Comparison of ENCODE assay signal across 8 cellular contexts in the genomic region with DNA sequence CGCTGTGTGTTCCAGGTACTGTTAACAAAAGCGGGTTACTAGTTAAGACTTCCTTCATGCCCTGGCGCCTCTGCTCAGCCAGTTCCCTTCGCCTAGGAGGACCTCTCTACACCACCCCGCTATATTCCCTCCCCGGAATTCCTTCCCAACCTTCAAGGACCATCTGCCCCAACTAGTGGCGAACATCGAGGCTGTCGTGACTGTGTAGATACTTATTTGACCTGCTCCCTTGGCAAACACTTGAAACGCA. TPM values are rescaled to one million over a fixed set of nuclear protein-coding genes. Genes with fewer than 3 reads are reported as not detected.
DNase-seq lines count a peak whose midpoint lies in the region; ATAC-seq, FAIRE-seq and TF ChIP-seq lines count a peak whose summit lies in the region.

No MANE protein-coding gene starts in this region.

- peaks cover 8% of the 10 kb centered on the region for H3K4me1 ChIP-seq in GM12878 (ENCODE audit: control insufficient read depth, insufficient read depth, low read length)

- no peak for TF ChIP-seq POLR2A in GM12878 (IDR thresholded peaks at IDR 0.05; ENCODE audit: low read depth, low read length)

- intact Hi-C loops in GM12878 (cut with micrococcal nuclease; ENCODE audit: unreplicated experiment), result loop anchor here (10.0 kb wide), 1 partner anchor 67 kb away; no protein-coding TSS in a partner anchor

- no peaks in the 10 kb centered on the region for H3K9me3 ChIP-seq in GM12878 (replicated peaks; ENCODE audit: control insufficient read depth, insufficient read depth, low read length)

- SMC1A ChIA-PET in GM12878 (lab: Charles Lee; ENCODE audit: uncharacterized antibody, unreplicated experiment), result no interaction called here

- no peaks in the 10 kb centered on the region for H4K20me1 ChIP-seq in GM12878 (ENCODE audit: control insufficient read depth, insufficient read depth)

- RAD21 ChIA-PET in GM12878 (lab: Charles Lee; ENCODE audit: unreplicated experiment), result no interaction called here

- peak overlapping the region; percentile 92 for H3K4me3 ChIP-seq in GM12878

- H3K27ac ChIP-seq in GM12878 (ENCODE audit: control insufficient read depth, insufficient read depth) (peak overlapping the region; percentile 86), temporal lobe (ENCODE audit: low read depth, low read length) (peak overlapping the region; percentile 85)

- H2AFZ ChIP-seq in GM12878 (ENCODE audit: control insufficient read depth, low read depth, low read length), result peak overlapping the region; percentile 86

- POLR2A ChIA-PET in GM12878 (lab: Charles Lee), result no interaction called here

- peak overlapping the region; percentile 93 for H3K9ac ChIP-seq in GM12878 (ENCODE audit: control insufficient read depth, insufficient read depth, low read length)

- TF ChIP-seq CTCF in GM12878 (IDR thresholded peaks at IDR 0.05 in 2 of 3, conservative IDR thresholded peaks at IDR 0.05 in 1 of 3; ENCODE audit: control insufficient read depth in 2 of 3, extremely low read depth in 1 of 3, insufficient read depth in 1 of 3, low read depth in 3 of 3, low read length in 3 of 3), result no peak

- no peak for TF ChIP-seq RAD21 in Ishikawa (IDR thresholded peaks at IDR 0.05; ENCODE audit: low read depth)
- TF ChIP-seq RAD21 in GM12878 (IDR thresholded peaks at IDR 0.05; ENCODE audit: insufficient read depth, low read depth, low read length), result no peak

- H3K27me3 ChIP-seq in GM12878 (replicated peaks in 1 of 2; ENCODE audit: control insufficient read depth in 2 of 2, insufficient read depth in 2 of 2, low read length in 1 of 2), result no peaks in the 10 kb centered on the region

- H3K36me3 ChIP-seq in GM12878 (ENCODE audit: control insufficient read depth in 2 of 2, insufficient read depth in 2 of 2, low read length in 1 of 2), result no peaks in the 10 kb centered on the region

- no TSS peak for BruUV-seq in GM12878 (replicated peaks; lab: Mats Ljungman, UMichigan)

- TF ChIP-seq EP300 in Ishikawa (IDR thresholded peaks at IDR 0.05; ENCODE audit: borderline replicate concordance) (0 out of 2 replicates have a peak, but pooled peaks have one; percentile 33), GM12878 (IDR thresholded peaks at IDR 0.05; ENCODE audit: borderline replicate concordance in 1 of 2, control insufficient read depth in 1 of 2, low read depth in 2 of 2, low read length in 2 of 2) (no peak)

- ATAC-seq in GM21447 (IDR thresholded peaks at IDR 0.05; ENCODE audit: unreplicated experiment) (peak; percentile 34), GM12878 (peak; percentile 33)

- CTCF ChIA-PET in GM12878 (lab: Yijun Ruan, JAX), result interaction anchor here (1.7 kb wide), 1 partner anchor 466 kb away, joined by 4 read pairs; no protein-coding TSS in a partner anchor

- in situ Hi-C loops in GM12878 (cut with MboI), result loop anchor here (25.0 kb wide), 1 partner anchor 1799 kb away; a partner anchor contains a TSS

- peaks cover 19% of the 10 kb centered on the region for H3K79me2 ChIP-seq in GM12878 (ENCODE audit: control insufficient read depth, insufficient read depth, low read length)

- WGBS in GM12878 (ENCODE audit: insufficient coverage, insufficient replicate concordance, low lambda C conversion rate, missing lambda C conversion rate), result under 1% methylated on average over 10 of the region's 10 CpGs

- peak overlapping the region; percentile 85 for H3K4me2 ChIP-seq in GM12878 (ENCODE audit: control insufficient read depth, insufficient read depth)

- FAIRE-seq in GM12878 (lab: Jason Lieb, UNC), result peak; percentile 23

- peak; percentile 72 for DNase-seq in NCI-H1092 (lab: John Stamatoyannopoulos, UW)
- DNase-seq in NCI-H1092 treated with DMSO at 0.1 percent for 48 hours (lab: John Stamatoyannopoulos, UW), result no peak
- no peak for DNase-seq in GM12878 (ENCODE audit: low read depth, low spot score)
- DNase-seq in kidney glomerular epithelial cell (lab: John Stamatoyannopoulos, UW), result peak; percentile 62
- DNase-seq in GM19238 (ENCODE audit: insufficient read length, low spot score), result no peak

TF ChIP-seq in Ishikawa, 13 proteins besides CTCF, POLR2A, EP300 and RAD21:
- TF ChIP-seq TEAD4 (IDR thresholded peaks at IDR 0.05), result no peak
- TF ChIP-seq, protein P1, sequence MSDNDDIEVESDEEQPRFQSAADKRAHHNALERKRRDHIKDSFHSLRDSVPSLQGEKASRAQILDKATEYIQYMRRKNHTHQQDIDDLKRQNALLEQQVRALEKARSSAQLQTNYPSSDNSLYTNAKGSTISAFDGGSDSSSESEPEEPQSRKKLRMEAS (IDR thresholded peaks at IDR 0.05), result no peak
- no peak for TF ChIP-seq TAF1 (IDR thresholded peaks at IDR 0.05; ENCODE audit: low read depth)
- TF ChIP-seq NFIC (IDR thresholded peaks at IDR 0.05), result 0 out of 2 replicates have a peak, but pooled peaks have one; percentile 8
- no peak for TF ChIP-seq TCF12 (IDR thresholded peaks at IDR 0.05; ENCODE audit: low read depth)
- TF ChIP-seq, protein P2, sequence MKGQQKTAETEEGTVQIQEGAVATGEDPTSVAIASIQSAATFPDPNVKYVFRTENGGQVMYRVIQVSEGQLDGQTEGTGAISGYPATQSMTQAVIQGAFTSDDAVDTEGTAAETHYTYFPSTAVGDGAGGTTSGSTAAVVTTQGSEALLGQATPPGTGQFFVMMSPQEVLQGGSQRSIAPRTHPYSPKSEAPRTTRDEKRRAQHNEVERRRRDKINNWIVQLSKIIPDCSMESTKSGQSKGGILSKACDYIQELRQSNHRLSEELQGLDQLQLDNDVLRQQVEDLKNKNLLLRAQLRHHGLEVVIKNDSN (IDR thresholded peaks at IDR 0.05), result 0 out of 2 replicates have a peak, but pooled peaks have one; percentile 1
- 0 out of 2 replicates have a peak, but pooled peaks have one; percentile 22 for TF ChIP-seq FOXM1 (IDR thresholded peaks at IDR 0.05; ENCODE audit: borderline replicate concordance, low read depth)
- TF ChIP-seq EGR1 (IDR thresholded peaks at IDR 0.05), result no peak

TF ChIP-seq in GM12878, 131 proteins besides CTCF, POLR2A, EP300 and RAD21 (continues in another document):
- TF ChIP-seq, protein P3, sequence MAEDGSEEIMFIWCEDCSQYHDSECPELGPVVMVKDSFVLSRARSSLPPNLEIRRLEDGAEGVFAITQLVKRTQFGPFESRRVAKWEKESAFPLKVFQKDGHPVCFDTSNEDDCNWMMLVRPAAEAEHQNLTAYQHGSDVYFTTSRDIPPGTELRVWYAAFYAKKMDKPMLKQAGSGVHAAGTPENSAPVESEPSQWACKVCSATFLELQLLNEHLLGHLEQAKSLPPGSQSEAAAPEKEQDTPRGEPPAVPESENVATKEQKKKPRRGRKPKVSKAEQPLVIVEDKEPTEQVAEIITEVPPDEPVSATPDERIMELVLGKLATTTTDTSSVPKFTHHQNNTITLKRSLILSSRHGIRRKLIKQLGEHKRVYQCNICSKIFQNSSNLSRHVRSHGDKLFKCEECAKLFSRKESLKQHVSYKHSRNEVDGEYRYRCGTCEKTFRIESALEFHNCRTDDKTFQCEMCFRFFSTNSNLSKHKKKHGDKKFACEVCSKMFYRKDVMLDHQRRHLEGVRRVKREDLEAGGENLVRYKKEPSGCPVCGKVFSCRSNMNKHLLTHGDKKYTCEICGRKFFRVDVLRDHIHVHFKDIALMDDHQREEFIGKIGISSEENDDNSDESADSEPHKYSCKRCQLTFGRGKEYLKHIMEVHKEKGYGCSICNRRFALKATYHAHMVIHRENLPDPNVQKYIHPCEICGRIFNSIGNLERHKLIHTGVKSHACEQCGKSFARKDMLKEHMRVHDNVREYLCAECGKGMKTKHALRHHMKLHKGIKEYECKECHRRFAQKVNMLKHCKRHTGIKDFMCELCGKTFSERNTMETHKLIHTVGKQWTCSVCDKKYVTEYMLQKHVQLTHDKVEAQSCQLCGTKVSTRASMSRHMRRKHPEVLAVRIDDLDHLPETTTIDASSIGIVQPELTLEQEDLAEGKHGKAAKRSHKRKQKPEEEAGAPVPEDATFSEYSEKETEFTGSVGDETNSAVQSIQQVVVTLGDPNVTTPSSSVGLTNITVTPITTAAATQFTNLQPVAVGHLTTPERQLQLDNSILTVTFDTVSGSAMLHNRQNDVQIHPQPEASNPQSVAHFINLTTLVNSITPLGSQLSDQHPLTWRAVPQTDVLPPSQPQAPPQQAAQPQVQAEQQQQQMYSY (CRISPR knock-in tag; IDR thresholded peaks at IDR 0.05), result no peak

RNA-seq across cellular contexts. Expression of a gene that starts 0.5 kb away (rescaled TPM):
- 35.3 and 40.1 TPM in 2 replicates for total RNA-seq in GM12878 (2013; cell fraction: nucleolus; rRNA removed)
- total RNA-seq in GM12878 (2014; rRNA removed) (28.7 and 36.3 TPM in 2 replicates), GM12878 (2014; rRNA removed; fragmentation: Illumina TruSeq; extraction: Trizol) (28.5 and 28.6 TPM in 2 replicates), GM12878 (2021) (28.4 and 30.4 TPM in 2 replicates), temporal lobe (27.0 TPM)
- 13.4 TPM for polyA plus RNA-seq in GM12878 (2011; ENCODE audit: low read depth)
- polyA plus RNA-seq in GM12878 (2011; rRNA removed) (18.9 and 20.8 TPM in 2 replicates), GM12878 (2014; fragmentation: Illumina TruSeq; extraction: Trizol) (29.5 and 30.6 TPM in 2 replicates), GM12878 (2014; fragmentation: Nextera tagmentation; extraction: Ambion mirVana) (10 to 100 TPM; 18.6 to 19.1 TPM), GM12878 (2014; rRNA removed) (20.3 and 21.9 TPM in 2 replicates), GM12878 (2016; fragmentation: Nextera tagmentation; extraction: Ambion mirVana) (10 to 100 TPM; 28.0 to 28.6 TPM)
- 17.5 and 19.3 TPM in 2 replicates for polyA plus RNA-seq in GM12878 (2011; cell fraction: cytosol; rRNA removed)
- polyA plus RNA-seq in GM12878 (2011; cell fraction: nucleus; rRNA removed), result 8.8 and 11.1 TPM in 2 replicates
- polyA plus RNA-seq in GM12878 (2012), result 19.2 and 23.6 TPM in 2 replicates
- 25.3 and 31.3 TPM in 2 replicates for polyA minus RNA-seq in GM12878 (2011; rRNA and poly(A)+ RNA removed)
- 7.9 and 9.7 TPM in 2 replicates for polyA minus RNA-seq in GM12878 (2011; cell fraction: cytosol; rRNA and poly(A)+ RNA removed)
- polyA minus RNA-seq in GM12878 (2011; cell fraction: nucleus; rRNA and poly(A)+ RNA removed), result 4.7 and 7.3 TPM in 2 replicates

RNA-seq across cellular contexts. Expression of a gene that starts 9.6 kb away (rescaled TPM):
- total RNA-seq in GM12878 (2013; cell fraction: nucleolus; rRNA removed), result 59.6 and 63.6 TPM in 2 replicates
- total RNA-seq in GM12878 (2014; rRNA removed), result 82.4 and 89.0 TPM in 2 replicates
- total RNA-seq in GM12878 (2014; rRNA removed; fragmentation: Illumina TruSeq; extraction: Trizol), result 84.9 and 87.2 TPM in 2 replicates
- total RNA-seq in GM12878 (2021), result 66.7 and 74.6 TPM in 2 replicates
- 74.0 TPM for polyA plus RNA-seq in GM12878 (2011; ENCODE audit: low read depth)
- polyA plus RNA-seq in GM12878 (2011; rRNA removed), result 117 and 138 TPM in 2 replicates
- polyA plus RNA-seq in GM12878 (2011; cell fraction: cytosol; rRNA removed), result 76.1 and 86.4 TPM in 2 replicates
- 37.0 and 42.9 TPM in 2 replicates for polyA plus RNA-seq in GM12878 (2011; cell fraction: nucleus; rRNA removed)
- 70.1 and 82.3 TPM in 2 replicates for polyA plus RNA-seq in GM12878 (2012)
- 128 and 152 TPM in 2 replicates for polyA plus RNA-seq in GM12878 (2014; fragmentation: Illumina TruSeq; extraction: Trizol)
- 100 to 1,000 TPM in 1 of 2 experiments, 10 to 100 TPM in 1; 90.9 to 115 TPM for polyA plus RNA-seq in GM12878 (2014; fragmentation: Nextera tagmentation; extraction: Ambion mirVana)
- 81.0 and 105 TPM in 2 replicates for polyA plus RNA-seq in GM12878 (2014; rRNA removed)
- polyA plus RNA-seq in GM12878 (2016; fragmentation: Nextera tagmentation; extraction: Ambion mirVana), result 10 to 100 TPM; 80.9 to 83.3 TPM
- polyA minus RNA-seq in GM12878 (2011; rRNA and poly(A)+ RNA removed), result 74.5 and 76.3 TPM in 2 replicates
- 17.1 and 25.6 TPM in 2 replicates for polyA minus RNA-seq in GM12878 (2011; cell fraction: cytosol; rRNA and poly(A)+ RNA removed)
- 13.3 and 19.2 TPM in 2 replicates for polyA minus RNA-seq in GM12878 (2011; cell fraction: nucleus; rRNA and poly(A)+ RNA removed)
- total RNA-seq in temporal lobe, result 80.6 TPM

Comparison
In these comparisons a context has a peak if more than half of its experiments do, and no peak if none do; other contexts are left out.
1. DNase-seq: peak in NCI-H1092 (single experiment) and kidney glomerular epithelial cell (single experiment); none in NCI-H1092 treated with DMSO at 0.1 percent for 48 hours (single experiment), GM12878 (single experiment) and GM19238 (single experiment).